In the genomic region with DNA sequence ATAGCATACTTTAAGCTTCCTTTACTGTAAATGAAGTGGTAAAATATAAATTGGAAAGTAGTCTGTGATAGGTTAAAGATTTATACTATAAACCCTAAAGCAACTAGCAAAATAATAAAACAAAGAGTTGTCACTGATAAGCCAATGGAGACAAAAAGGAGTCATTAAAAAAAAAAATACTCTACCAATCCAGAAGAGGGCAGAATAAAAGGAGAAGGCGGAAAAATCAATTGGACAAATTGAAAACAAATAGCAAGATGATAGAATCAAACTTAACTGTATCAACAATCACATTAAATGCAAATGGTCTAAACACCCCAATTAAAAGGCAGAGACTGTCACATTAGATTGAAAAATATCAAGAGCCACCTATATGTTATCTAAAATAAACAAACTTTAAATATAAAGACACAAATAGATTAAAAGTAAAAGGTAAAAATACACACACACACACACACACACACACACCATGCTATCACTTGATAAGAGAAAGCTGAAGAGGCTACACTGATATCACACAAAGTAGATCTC, we compare ENCODE assay signal across 2 cellular contexts.
TF ChIP-seq lines count a peak whose summit lies in the region.

No MANE protein-coding gene starts in this region.

TF ChIP-seq in HepG2, 621 proteins besides CTCF, POLR2A, EP300 and RAD21:
- TF ChIP-seq, protein P1, sequence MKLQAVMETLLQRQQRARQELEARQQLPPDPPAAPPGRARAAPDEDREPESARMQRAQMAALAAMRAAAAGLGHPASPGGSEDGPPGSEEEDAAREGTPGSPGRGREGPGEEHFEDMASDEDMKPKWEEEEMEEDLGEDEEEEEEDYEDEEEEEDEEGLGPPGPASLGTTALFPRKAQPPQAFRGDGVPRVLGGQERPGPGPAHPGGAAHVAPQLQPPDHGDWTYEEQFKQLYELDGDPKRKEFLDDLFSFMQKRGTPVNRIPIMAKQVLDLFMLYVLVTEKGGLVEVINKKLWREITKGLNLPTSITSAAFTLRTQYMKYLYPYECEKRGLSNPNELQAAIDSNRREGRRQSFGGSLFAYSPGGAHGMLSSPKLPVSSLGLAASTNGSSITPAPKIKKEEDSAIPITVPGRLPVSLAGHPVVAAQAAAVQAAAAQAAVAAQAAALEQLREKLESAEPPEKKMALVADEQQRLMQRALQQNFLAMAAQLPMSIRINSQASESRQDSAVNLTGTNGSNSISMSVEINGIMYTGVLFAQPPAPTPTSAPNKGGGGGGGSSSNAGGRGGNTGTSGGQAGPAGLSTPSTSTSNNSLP (IDR thresholded peaks at IDR 0.05; ENCODE audit: low read depth, low read length), result peak; percentile 41; the same call in 1 of the 2 replicates
- TF ChIP-seq, protein P2, sequence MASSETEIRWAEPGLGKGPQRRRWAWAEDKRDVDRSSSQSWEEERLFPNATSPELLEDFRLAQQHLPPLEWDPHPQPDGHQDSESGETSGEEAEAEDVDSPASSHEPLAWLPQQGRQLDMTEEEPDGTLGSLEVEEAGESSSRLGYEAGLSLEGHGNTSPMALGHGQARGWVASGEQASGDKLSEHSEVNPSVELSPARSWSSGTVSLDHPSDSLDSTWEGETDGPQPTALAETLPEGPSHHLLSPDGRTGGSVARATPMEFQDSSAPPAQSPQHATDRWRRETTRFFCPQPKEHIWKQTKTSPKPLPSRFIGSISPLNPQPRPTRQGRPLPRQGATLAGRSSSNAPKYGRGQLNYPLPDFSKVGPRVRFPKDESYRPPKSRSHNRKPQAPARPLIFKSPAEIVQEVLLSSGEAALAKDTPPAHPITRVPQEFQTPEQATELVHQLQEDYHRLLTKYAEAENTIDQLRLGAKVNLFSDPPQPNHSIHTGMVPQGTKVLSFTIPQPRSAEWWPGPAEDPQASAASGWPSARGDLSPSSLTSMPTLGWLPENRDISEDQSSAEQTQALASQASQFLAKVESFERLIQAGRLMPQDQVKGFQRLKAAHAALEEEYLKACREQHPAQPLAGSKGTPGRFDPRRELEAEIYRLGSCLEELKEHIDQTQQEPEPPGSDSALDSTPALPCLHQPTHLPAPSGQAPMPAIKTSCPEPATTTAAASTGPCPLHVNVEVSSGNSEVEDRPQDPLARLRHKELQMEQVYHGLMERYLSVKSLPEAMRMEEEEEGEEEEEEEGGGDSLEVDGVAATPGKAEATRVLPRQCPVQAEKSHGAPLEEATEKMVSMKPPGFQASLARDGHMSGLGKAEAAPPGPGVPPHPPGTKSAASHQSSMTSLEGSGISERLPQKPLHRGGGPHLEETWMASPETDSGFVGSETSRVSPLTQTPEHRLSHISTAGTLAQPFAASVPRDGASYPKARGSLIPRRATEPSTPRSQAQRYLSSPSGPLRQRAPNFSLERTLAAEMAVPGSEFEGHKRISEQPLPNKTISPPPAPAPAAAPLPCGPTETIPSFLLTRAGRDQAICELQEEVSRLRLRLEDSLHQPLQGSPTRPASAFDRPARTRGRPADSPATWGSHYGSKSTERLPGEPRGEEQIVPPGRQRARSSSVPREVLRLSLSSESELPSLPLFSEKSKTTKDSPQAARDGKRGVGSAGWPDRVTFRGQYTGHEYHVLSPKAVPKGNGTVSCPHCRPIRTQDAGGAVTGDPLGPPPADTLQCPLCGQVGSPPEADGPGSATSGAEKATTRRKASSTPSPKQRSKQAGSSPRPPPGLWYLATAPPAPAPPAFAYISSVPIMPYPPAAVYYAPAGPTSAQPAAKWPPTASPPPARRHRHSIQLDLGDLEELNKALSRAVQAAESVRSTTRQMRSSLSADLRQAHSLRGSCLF (CRISPR knock-in tag; IDR thresholded peaks at IDR 0.05; ENCODE audit: borderline replicate concordance), result no peak
- TF ChIP-seq ZSCAN12 (CRISPR knock-in tag; IDR thresholded peaks at IDR 0.05), result no peak

TF ChIP-seq in GM23338, 12 proteins besides CTCF, POLR2A, EP300 and RAD21:
- TF ChIP-seq, protein P3, sequence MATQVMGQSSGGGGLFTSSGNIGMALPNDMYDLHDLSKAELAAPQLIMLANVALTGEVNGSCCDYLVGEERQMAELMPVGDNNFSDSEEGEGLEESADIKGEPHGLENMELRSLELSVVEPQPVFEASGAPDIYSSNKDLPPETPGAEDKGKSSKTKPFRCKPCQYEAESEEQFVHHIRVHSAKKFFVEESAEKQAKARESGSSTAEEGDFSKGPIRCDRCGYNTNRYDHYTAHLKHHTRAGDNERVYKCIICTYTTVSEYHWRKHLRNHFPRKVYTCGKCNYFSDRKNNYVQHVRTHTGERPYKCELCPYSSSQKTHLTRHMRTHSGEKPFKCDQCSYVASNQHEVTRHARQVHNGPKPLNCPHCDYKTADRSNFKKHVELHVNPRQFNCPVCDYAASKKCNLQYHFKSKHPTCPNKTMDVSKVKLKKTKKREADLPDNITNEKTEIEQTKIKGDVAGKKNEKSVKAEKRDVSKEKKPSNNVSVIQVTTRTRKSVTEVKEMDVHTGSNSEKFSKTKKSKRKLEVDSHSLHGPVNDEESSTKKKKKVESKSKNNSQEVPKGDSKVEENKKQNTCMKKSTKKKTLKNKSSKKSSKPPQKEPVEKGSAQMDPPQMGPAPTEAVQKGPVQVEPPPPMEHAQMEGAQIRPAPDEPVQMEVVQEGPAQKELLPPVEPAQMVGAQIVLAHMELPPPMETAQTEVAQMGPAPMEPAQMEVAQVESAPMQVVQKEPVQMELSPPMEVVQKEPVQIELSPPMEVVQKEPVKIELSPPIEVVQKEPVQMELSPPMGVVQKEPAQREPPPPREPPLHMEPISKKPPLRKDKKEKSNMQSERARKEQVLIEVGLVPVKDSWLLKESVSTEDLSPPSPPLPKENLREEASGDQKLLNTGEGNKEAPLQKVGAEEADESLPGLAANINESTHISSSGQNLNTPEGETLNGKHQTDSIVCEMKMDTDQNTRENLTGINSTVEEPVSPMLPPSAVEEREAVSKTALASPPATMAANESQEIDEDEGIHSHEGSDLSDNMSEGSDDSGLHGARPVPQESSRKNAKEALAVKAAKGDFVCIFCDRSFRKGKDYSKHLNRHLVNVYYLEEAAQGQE (IDR thresholded peaks at IDR 0.05; ENCODE audit: unreplicated experiment), result no peak
- TF ChIP-seq ZNF114 (CRISPR knock-in tag; IDR thresholded peaks at IDR 0.05) (no peak), NANOG (IDR thresholded peaks at IDR 0.05; ENCODE audit: borderline replicate concordance) (no peak), EZH2 (IDR thresholded peaks at IDR 0.05; ENCODE audit: low read depth, unreplicated experiment) (no peak), STAT1 (IDR thresholded peaks at IDR 0.05; ENCODE audit: unreplicated experiment) (no peak), EZH2phosphoT487 (IDR thresholded peaks at IDR 0.05; ENCODE audit: unreplicated experiment) (no peak), ZNF331 (CRISPR knock-in tag; IDR thresholded peaks at IDR 0.05; ENCODE audit: low read depth) (no peak), JUNB (IDR thresholded peaks at IDR 0.05; ENCODE audit: unreplicated experiment) (no peak), POLR2AphosphoS5 (IDR thresholded peaks at IDR 0.05; ENCODE audit: low read depth) (no peak), CREB1 (CRISPR knock-in tag; IDR thresholded peaks at IDR 0.05; ENCODE audit: low read depth) (no peak)
- TF ChIP-seq, protein P4, sequence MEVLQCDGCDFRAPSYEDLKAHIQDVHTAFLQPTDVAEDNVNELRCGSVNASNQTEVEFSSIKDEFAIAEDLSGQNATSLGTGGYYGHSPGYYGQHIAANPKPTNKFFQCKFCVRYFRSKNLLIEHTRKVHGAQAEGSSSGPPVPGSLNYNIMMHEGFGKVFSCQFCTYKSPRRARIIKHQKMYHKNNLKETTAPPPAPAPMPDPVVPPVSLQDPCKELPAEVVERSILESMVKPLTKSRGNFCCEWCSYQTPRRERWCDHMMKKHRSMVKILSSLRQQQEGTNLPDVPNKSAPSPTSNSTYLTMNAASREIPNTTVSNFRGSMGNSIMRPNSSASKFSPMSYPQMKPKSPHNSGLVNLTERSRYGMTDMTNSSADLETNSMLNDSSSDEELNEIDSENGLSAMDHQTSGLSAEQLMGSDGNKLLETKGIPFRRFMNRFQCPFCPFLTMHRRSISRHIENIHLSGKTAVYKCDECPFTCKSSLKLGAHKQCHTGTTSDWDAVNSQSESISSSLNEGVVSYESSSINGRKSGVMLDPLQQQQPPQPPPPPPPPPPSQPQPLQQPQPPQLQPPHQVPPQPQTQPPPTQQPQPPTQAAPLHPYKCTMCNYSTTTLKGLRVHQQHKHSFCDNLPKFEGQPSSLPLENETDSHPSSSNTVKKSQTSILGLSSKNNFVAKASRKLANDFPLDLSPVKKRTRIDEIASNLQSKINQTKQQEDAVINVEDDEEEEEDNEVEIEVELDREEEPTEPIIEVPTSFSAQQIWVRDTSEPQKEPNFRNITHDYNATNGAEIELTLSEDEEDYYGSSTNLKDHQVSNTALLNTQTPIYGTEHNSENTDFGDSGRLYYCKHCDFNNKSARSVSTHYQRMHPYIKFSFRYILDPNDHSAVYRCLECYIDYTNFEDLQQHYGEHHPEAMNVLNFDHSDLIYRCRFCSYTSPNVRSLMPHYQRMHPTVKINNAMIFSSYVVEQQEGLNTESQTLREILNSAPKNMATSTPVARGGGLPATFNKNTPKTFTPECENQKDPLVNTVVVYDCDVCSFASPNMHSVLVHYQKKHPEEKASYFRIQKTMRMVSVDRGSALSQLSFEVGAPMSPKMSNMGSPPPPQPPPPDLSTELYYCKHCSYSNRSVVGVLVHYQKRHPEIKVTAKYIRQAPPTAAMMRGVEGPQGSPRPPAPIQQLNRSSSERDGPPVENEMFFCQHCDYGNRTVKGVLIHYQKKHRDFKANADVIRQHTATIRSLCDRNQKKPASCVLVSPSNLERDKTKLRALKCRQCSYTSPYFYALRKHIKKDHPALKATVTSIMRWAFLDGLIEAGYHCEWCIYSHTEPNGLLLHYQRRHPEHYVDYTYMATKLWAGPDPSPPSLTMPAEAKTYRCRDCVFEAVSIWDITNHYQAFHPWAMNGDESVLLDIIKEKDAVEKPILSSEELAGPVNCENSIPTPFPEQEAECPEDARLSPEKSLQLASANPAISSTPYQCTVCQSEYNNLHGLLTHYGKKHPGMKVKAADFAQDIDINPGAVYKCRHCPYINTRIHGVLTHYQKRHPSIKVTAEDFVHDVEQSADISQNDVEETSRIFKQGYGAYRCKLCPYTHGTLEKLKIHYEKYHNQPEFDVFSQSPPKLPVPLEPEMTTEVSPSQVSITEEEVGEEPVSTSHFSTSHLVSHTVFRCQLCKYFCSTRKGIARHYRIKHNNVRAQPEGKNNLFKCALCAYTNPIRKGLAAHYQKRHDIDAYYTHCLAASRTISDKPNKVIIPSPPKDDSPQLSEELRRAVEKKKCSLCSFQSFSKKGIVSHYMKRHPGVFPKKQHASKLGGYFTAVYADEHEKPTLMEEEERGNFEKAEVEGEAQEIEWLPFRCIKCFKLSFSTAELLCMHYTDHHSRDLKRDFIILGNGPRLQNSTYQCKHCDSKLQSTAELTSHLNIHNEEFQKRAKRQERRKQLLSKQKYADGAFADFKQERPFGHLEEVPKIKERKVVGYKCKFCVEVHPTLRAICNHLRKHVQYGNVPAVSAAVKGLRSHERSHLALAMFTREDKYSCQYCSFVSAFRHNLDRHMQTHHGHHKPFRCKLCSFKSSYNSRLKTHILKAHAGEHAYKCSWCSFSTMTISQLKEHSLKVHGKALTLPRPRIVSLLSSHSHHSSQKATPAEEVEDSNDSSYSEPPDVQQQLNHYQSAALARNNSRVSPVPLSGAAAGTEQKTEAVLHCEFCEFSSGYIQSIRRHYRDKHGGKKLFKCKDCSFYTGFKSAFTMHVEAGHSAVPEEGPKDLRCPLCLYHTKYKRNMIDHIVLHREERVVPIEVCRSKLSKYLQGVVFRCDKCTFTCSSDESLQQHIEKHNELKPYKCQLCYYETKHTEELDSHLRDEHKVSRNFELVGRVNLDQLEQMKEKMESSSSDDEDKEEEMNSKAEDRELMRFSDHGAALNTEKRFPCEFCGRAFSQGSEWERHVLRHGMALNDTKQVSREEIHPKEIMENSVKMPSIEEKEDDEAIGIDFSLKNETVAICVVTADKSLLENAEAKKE (CRISPR knock-in tag; IDR thresholded peaks at IDR 0.05), result no peak
- TF ChIP-seq, protein P5, sequence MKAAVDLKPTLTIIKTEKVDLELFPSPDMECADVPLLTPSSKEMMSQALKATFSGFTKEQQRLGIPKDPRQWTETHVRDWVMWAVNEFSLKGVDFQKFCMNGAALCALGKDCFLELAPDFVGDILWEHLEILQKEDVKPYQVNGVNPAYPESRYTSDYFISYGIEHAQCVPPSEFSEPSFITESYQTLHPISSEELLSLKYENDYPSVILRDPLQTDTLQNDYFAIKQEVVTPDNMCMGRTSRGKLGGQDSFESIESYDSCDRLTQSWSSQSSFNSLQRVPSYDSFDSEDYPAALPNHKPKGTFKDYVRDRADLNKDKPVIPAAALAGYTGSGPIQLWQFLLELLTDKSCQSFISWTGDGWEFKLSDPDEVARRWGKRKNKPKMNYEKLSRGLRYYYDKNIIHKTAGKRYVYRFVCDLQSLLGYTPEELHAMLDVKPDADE (IDR thresholded peaks at IDR 0.05), result no peak
